1 cellular context compared by ENCODE assay signal in the genomic region with DNA sequence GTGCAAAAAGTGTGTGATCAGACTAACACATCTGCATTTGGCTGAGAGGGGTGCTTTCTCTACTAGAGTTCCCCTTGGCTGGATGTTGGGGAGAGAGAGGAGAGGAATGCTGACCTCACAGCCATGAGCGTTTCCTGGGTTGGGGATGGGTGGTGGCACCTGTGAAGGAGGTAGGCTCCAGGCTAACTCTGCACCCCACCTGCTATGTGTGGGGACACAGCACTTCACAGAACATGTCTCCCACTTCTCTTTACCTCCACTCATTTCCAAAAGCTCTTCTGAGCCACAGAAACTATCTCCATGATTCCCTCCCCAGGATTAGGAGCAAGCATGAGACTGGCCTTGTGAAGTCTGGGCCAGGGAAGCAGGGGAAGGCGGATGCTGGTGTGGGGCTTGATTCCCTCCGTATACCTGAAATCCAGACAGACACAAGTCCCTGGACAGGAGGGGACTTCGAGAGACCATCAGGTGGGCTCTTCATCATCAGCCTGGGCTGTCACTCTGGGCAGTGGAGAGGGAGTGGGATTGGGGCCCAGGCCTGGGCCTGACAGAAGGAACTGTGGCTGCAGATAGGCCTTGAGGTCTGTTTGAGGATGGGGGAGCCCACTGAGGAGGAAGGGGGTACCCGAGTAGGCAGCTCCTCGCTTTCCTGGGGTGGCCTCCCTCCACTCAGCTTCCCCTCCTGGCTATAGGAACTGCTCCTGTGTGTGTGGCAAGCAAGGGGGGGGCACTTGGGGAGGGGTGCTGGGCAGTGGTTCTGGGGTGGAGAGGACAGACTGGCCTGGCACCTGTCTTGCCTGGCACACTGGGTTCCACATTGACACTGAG.
TF ChIP-seq lines count a peak whose summit lies in the region.

No MANE protein-coding gene starts in this region.

TF ChIP-seq in H1, 55 proteins besides CTCF, POLR2A, EP300 and RAD21:
- TF ChIP-seq, protein P1, sequence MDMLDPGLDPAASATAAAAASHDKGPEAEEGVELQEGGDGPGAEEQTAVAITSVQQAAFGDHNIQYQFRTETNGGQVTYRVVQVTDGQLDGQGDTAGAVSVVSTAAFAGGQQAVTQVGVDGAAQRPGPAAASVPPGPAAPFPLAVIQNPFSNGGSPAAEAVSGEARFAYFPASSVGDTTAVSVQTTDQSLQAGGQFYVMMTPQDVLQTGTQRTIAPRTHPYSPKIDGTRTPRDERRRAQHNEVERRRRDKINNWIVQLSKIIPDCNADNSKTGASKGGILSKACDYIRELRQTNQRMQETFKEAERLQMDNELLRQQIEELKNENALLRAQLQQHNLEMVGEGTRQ (IDR thresholded peaks at IDR 0.05; ENCODE audit: low read length), result no peak
- TF ChIP-seq TCF12 (IDR thresholded peaks at IDR 0.05; ENCODE audit: low read depth, low read length) (no peak), CBX5 (IDR thresholded peaks at IDR 0.05; ENCODE audit: low read depth, low read length) (no peak), CTBP2 (IDR thresholded peaks at IDR 0.05; ENCODE audit: borderline replicate concordance, insufficient read depth, insufficient read length, low read length) (no peak), BACH1 (IDR thresholded peaks at IDR 0.05; ENCODE audit: low read length) (no peak), POU5F1 (IDR thresholded peaks at IDR 0.05; ENCODE audit: low read depth, low read length) (no peak), JUN (IDR thresholded peaks at IDR 0.05; ENCODE audit: low read depth, low read length) (no peak)
- TF ChIP-seq, protein P2, sequence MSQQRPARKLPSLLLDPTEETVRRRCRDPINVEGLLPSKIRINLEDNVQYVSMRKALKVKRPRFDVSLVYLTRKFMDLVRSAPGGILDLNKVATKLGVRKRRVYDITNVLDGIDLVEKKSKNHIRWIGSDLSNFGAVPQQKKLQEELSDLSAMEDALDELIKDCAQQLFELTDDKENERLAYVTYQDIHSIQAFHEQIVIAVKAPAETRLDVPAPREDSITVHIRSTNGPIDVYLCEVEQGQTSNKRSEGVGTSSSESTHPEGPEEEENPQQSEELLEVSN (IDR thresholded peaks at IDR 0.05), result no peak
TF ChIP-seq in H1: peak in this region for 0.
